In the genomic region with DNA sequence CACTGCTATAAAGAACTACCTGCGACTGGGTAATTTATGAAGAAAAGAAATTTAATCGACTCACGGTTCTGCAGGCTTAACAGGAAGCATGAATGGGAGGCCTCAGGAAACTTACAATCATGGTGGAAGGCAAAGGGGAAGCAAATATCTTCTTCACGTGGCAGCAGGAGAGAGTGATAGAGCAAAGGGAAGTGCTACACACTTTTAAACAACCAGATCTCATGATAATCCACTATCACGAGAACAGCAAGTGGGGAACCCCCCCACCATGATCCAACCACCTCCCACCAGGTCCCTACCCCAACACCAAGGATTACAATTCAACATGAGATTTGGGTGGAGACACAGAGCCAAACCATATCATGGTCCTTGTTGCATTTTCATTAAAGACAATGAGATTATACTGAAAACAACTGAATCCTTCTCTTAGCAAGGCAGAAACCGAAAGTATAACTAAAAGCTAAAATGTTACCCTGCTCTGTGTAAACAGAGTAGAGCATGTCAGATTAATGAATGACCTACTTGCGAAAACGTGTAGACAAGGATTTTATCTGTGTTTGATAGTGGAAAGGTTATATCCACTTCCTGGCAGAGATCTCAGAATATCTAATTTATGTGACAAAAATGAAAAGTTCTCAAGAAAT, we compare ENCODE assay signal across 11 cellular contexts.
DNase-seq lines count a peak whose midpoint lies in the region; ATAC-seq, FAIRE-seq and TF ChIP-seq lines count a peak whose summit lies in the region.
"Had no signal": no experiment of that assay in that cellular context is flagged by ENCODE, and none has a peak within 500 bp of the region (broad histone marks: within the 10 kb centered on the region; RNA-seq: fewer than 3 reads in every experiment).

No MANE protein-coding gene starts in this region.

- H3K4me3 Mint-ChIP-seq in activated T-cell treated with anti-CD3 and anti-CD28 coated beads, Interleukin-2, amount 50 U/mL, for 72 hours: peak overlapping the region; percentile 38 to 54

- DNase-seq in activated T-cell treated with anti-CD3 and anti-CD28 coated beads, Interleukin-2, amount 50 U/mL, for 72 hours: no peak
- DNase-seq in activated T-cell treated with anti-CD3 and anti-CD28 coated beads for 4 hours: no peak
- DNase-seq in upper lobe of right lung: no peak
- no peak for DNase-seq in cerebellar cortex (ENCODE audit: low spot score)

- H3K27me3 Mint-ChIP-seq in activated T-cell treated with anti-CD3 and anti-CD28 coated beads, Interleukin-2, amount 50 U/mL, for 72 hours (ENCODE audit: low read depth): peaks cover 5% of the 10 kb centered on the region

- peak; percentile 73 for FAIRE-seq in endometrium (lab: Jason Lieb, UNC)
- FAIRE-seq: TTC549 had no signal

- H3K27ac Mint-ChIP-seq in activated T-cell treated with anti-CD3 and anti-CD28 coated beads, Interleukin-2, amount 50 U/mL, for 72 hours: no peak overlapping the region

- no peaks in the 10 kb centered on the region for H3K36me3 ChIP-seq in upper lobe of right lung
- H3K36me3 ChIP-seq: BLaER1 treated with 17β-estradiol and CSF1 and Interleukin-3, amounts not matched to agents 10 nM and 100 nM had no signal

- H3K4me3 ChIP-seq in upper lobe of right lung: peak overlapping the region; percentile 22
- H3K4me3 ChIP-seq: BLaER1 treated with 17β-estradiol and CSF1 and Interleukin-3, amounts not matched to agents 10 nM and 100 nM had no signal

- peak; percentile 32 to 53 for ATAC-seq in activated T-cell treated with anti-CD3 and anti-CD28 coated beads, Interleukin-2, amount 50 U/mL, for 72 hours (replicated peaks in 1 of 2)
- ATAC-seq in HG03432 (IDR thresholded peaks at IDR 0.05; ENCODE audit: unreplicated experiment) (peak; percentile 87), upper lobe of right lung (peak; percentile 55), GM21576 (IDR thresholded peaks at IDR 0.05; ENCODE audit: unreplicated experiment) (no peak), GM21381 (IDR thresholded peaks at IDR 0.05; ENCODE audit: unreplicated experiment) (no peak)

- no peaks in the 10 kb centered on the region for H3K4me1 ChIP-seq in upper lobe of right lung
- H3K4me1 ChIP-seq: BLaER1 treated with 17β-estradiol and CSF1 and Interleukin-3, amounts not matched to agents 10 nM and 100 nM had no signal

- intact Hi-C loops in upper lobe of right lung (cut with DNase I): no loop called here

- no peaks in the 10 kb centered on the region for H3K27me3 ChIP-seq in upper lobe of right lung
- H3K27me3 ChIP-seq: BLaER1 treated with 17β-estradiol and CSF1 and Interleukin-3, amounts not matched to agents 10 nM and 100 nM had no signal

- H3K4me1 Mint-ChIP-seq in activated T-cell treated with anti-CD3 and anti-CD28 coated beads, Interleukin-2, amount 50 U/mL, for 72 hours (ENCODE audit: low read depth): peaks cover 11% of the 10 kb centered on the region

- peak overlapping the region; percentile 47 for H3K27ac ChIP-seq in upper lobe of right lung
- H3K27ac ChIP-seq: BLaER1 treated with 17β-estradiol and CSF1 and Interleukin-3, amounts not matched to agents 10 nM and 100 nM; epithelial cell of prostate had no signal

- no peak for TF ChIP-seq CTCF in upper lobe of right lung (IDR thresholded peaks at IDR 0.05)

- H3K36me3 Mint-ChIP-seq in activated T-cell treated with anti-CD3 and anti-CD28 coated beads, Interleukin-2, amount 50 U/mL, for 72 hours (ENCODE audit: insufficient read depth in 2 of 2): no peaks in the 10 kb centered on the region

- no peaks in the 10 kb centered on the region for H3K9me3 Mint-ChIP-seq in activated T-cell treated with anti-CD3 and anti-CD28 coated beads, Interleukin-2, amount 50 U/mL, for 72 hours

- H3K9me3 ChIP-seq in upper lobe of right lung: no peaks in the 10 kb centered on the region

Comparison
In these comparisons a context has a peak if more than half of its experiments do, and no peak if none do; other contexts are left out.
1. ATAC-seq: peak in activated T-cell treated with anti-CD3 and anti-CD28 coated beads, Interleukin-2, amount 50 U/mL, for 72 hours (2 of 2), HG03432 (single experiment) and upper lobe of right lung (single experiment); none in GM21576 (single experiment) and GM21381 (single experiment).